ENCODE assay signal across 15 cellular contexts in genomic region chr7:151274936-151275812, GRCh38. TPM values are rescaled to one million over a fixed set of nuclear protein-coding genes. Genes with fewer than 3 reads are reported as not detected.
DNase-seq lines count a peak whose midpoint lies in the region; ATAC-seq and TF ChIP-seq lines count a peak whose summit lies in the region.
"Had no signal": no experiment of that assay in that cellular context is flagged by ENCODE, and none has a peak within 500 bp of the region (broad histone marks: within the 10 kb centered on the region; RNA-seq: fewer than 3 reads in every experiment).

No MANE protein-coding gene starts in this region.

- H3K27ac Mint-ChIP-seq in WTC11 = no peak overlapping the region
- H3K27ac Mint-ChIP-seq in endodermal cell = no peak overlapping the region

- H2BK120ac ChIP-seq in neuronal stem cell (ENCODE audit: low read depth, low read length) = peak overlapping the region; percentile 22

- H3K9me3 ChIP-seq in SK-N-SH (no peaks in the 10 kb centered on the region), endodermal cell (ENCODE audit: control insufficient read depth, low read length) (no peaks in the 10 kb centered on the region), neuronal stem cell (replicated peaks in 1 of 2; ENCODE audit: control insufficient read depth in 2 of 2, insufficient read depth in 1 of 2, low read depth in 1 of 2, low read length in 2 of 2) (no peaks in the 10 kb centered on the region), BE2C (no peaks in the 10 kb centered on the region)
- H3K9me3 ChIP-seq: esophagus squamous epithelium had no signal

- no peak overlapping the region for H2BK12ac ChIP-seq in neuronal stem cell (ENCODE audit: low read length)

- WGBS in SK-N-SH (ENCODE audit: low lambda C conversion rate) = 94% methylated on average over 17 of the region's 17 CpGs
- 89 to 93% methylated on average over 9 to 17 of the region's 17 CpGs for WGBS in endodermal cell (ENCODE audit: insufficient coverage in 1 of 2, insufficient read length in 1 of 2), 2 experiments
- no CpG with 5 or more reads among the region's 17 CpGs for WGBS in neuronal stem cell (ENCODE audit: extremely low coverage in 2 of 2, insufficient read length in 2 of 2, insufficient replicate concordance in 1 of 2), 2 donors

- CTCF ChIA-PET in SK-N-SH (lab: Yijun Ruan, JAX) (interaction anchor here (0.9 to 2.8 kb wide), 7 partner anchors 11 to 40 kb away, joined by 3 to 14 read pairs (median 5); no protein-coding TSS in a partner anchor), WTC11 (lab: Charles Lee) (interaction anchor here (0.6 to 2.0 kb wide), 6 partner anchors 29 to 151 kb away, joined by 3 to 6 read pairs (median 4); partner anchors contain the start of gene ABCF2)

- peaks cover 18% of the 10 kb centered on the region for H3K4me1 Mint-ChIP-seq in WTC11
- peaks cover 3% of the 10 kb centered on the region for H3K4me1 Mint-ChIP-seq in endodermal cell

- no peak overlapping the region for H4K8ac ChIP-seq in neuronal stem cell (ENCODE audit: low read depth, low read length)

- no peak for TF ChIP-seq EP300 in SK-N-SH (IDR thresholded peaks at IDR 0.05; ENCODE audit: borderline replicate concordance in 1 of 2, low read depth in 1 of 2, low read length in 1 of 2)

- H4K91ac ChIP-seq in neuronal stem cell (ENCODE audit: low read depth, low read length, poor library complexity) = no peak overlapping the region

- H3K4me2 ChIP-seq in SK-N-SH (peak overlapping the region; percentile 75; the same call in 1 of the 2 replicates), neuronal stem cell (ENCODE audit: insufficient read depth, low read length, poor library complexity, severe bottlenecking) (no peak overlapping the region)

- ATAC-seq in SK-N-SH treated with all-trans-retinoic acid at 6 μM for 48 hours (no peak), WTC11 (no peak)

- H3K9me3 Mint-ChIP-seq in WTC11 (no peaks in the 10 kb centered on the region), endodermal cell (no peaks in the 10 kb centered on the region)

- no peaks in the 10 kb centered on the region for H4K20me1 ChIP-seq in SK-N-SH (ENCODE audit: insufficient read depth)

- no peaks in the 10 kb centered on the region for H3K36me3 Mint-ChIP-seq in WTC11
- H3K36me3 Mint-ChIP-seq in endodermal cell (ENCODE audit: low read depth) = no peaks in the 10 kb centered on the region

- no peaks in the 10 kb centered on the region for H3K9me2 ChIP-seq in SK-N-SH

- no peak for TF ChIP-seq CTCF in SK-N-SH (IDR thresholded peaks at IDR 0.05)
- no peak for TF ChIP-seq CTCF in WTC11 (IDR thresholded peaks at IDR 0.05)
- no peak for TF ChIP-seq CTCF in endodermal cell (conservative IDR thresholded peaks at IDR 0.05)
- TF ChIP-seq CTCF in BE2C (IDR thresholded peaks at IDR 0.05; ENCODE audit: low read depth, low read length) = no peak

- DNase-seq in SK-N-SH = no peak
- DNase-seq in WTC11 (ENCODE audit: low spot score) = no peak
- peak; percentile 56 for DNase-seq in endodermal cell
- no peak for DNase-seq in neuronal stem cell (ENCODE audit: low spot score)
- DNase-seq in NCI-H2196 treated with DMSO at 0.1 percent for 48 hours (lab: John Stamatoyannopoulos, UW; ENCODE audit: unreplicated experiment) = no peak
- DNase-seq in BE2C = no peak
- no peak for DNase-seq in activated CD8-positive, alpha-beta memory T cell treated with anti-CD3 and anti-CD28 coated beads, Interleukin-2, amount 50 U/mL, for 48 hours
- DNase-seq: 8988T, cortex of kidney, esophagus squamous epithelium, Karpas-422, NCI-H1436, NCI-H446 had no signal

- peaks cover 44% of the 10 kb centered on the region for H3K27me3 Mint-ChIP-seq in WTC11 (ENCODE audit: low read depth)
- H3K27me3 Mint-ChIP-seq in endodermal cell (ENCODE audit: insufficient read depth) = peaks cover 37% of the 10 kb centered on the region

- H3K4me3 ChIP-seq in SK-N-SH (ENCODE audit: low read depth in 2 of 2, low read length in 1 of 2) = no peak overlapping the region
- H3K4me3 ChIP-seq in endodermal cell (ENCODE audit: low read length) = peak overlapping the region; percentile 65
- no peak overlapping the region for H3K4me3 ChIP-seq in neuronal stem cell (ENCODE audit: low read length in 2 of 2)
- H3K4me3 ChIP-seq in BE2C (ENCODE audit: low read depth, low read length) = no peak overlapping the region

- no peaks in the 10 kb centered on the region for H3K36me3 ChIP-seq in SK-N-SH (replicated peaks in 1 of 2; ENCODE audit: control insufficient read depth in 1 of 2, insufficient read depth in 2 of 2, low read length in 1 of 2)
- H3K36me3 ChIP-seq in endodermal cell (ENCODE audit: control insufficient read depth, insufficient read depth, low read length) = no peaks in the 10 kb centered on the region
- no peaks in the 10 kb centered on the region for H3K36me3 ChIP-seq in neuronal stem cell (replicated peaks in 1 of 2; ENCODE audit: control insufficient read depth in 2 of 2, insufficient read depth in 2 of 2, low read length in 2 of 2)
- H3K36me3 ChIP-seq in BE2C = no peaks in the 10 kb centered on the region
- H3K36me3 ChIP-seq: esophagus squamous epithelium had no signal

- H2BK5ac ChIP-seq in neuronal stem cell (ENCODE audit: low read length) = no peak overlapping the region

- POLR2A ChIA-PET in SK-N-SH (lab: Yijun Ruan, JAX) (interaction anchor here (0.9 kb wide), 1 partner anchor 23 kb away, joined by 3 read pairs; no protein-coding TSS in a partner anchor), WTC11 (lab: Charles Lee) (interaction anchor here (0.5 kb wide), 1 partner anchor 29 kb away, joined by 3 read pairs; no protein-coding TSS in a partner anchor)

- H3K4ac ChIP-seq in neuronal stem cell (ENCODE audit: low read length) = no peak overlapping the region

- no peak overlapping the region for H3K27ac ChIP-seq in SK-N-SH (ENCODE audit: low read depth in 2 of 2, low read length in 1 of 2)
- H3K27ac ChIP-seq in endodermal cell (ENCODE audit: low read depth, low read length) = no peak overlapping the region
- no peak overlapping the region for H3K27ac ChIP-seq in neuronal stem cell (replicated peaks; ENCODE audit: low read length)
- H3K27ac ChIP-seq: C4-2B had no signal

- H3K79me1 ChIP-seq in neuronal stem cell (ENCODE audit: low read depth, low read length) = peaks cover 2% of the 10 kb centered on the region

- H3F3A ChIP-seq in SK-N-SH (replicated peaks; ENCODE audit: insufficient read depth) = no peaks in the 10 kb centered on the region

- H3K9ac ChIP-seq in SK-N-SH (no peak overlapping the region), endodermal cell (ENCODE audit: extremely low read depth, low read length, poor library complexity, severe bottlenecking) (no peak overlapping the region), neuronal stem cell (ENCODE audit: low read depth, low read length, poor library complexity) (no peak overlapping the region)

- peak overlapping the region; percentile 51 for H2AK5ac ChIP-seq in neuronal stem cell (ENCODE audit: low read depth, low read length)

- H2AFZ ChIP-seq in SK-N-SH (ENCODE audit: low read depth) (no peak overlapping the region), neuronal stem cell (ENCODE audit: low read length) (no peak overlapping the region)

- peaks cover 0 to 12% of the 10 kb centered on the region in 2 experiments; a peak in 1 of 4 replicates for H3K4me1 ChIP-seq in SK-N-SH (ENCODE audit: control insufficient read depth in 1 of 2, insufficient read depth in 2 of 2, low read depth in 1 of 2, low read length in 1 of 2)
- no peaks in the 10 kb centered on the region for H3K4me1 ChIP-seq in endodermal cell (ENCODE audit: control insufficient read depth, insufficient read depth, low read length)
- peaks cover 5 to 10% of the 10 kb centered on the region in 2 donors for H3K4me1 ChIP-seq in neuronal stem cell (ENCODE audit: control insufficient read depth in 2 of 2, insufficient read depth in 1 of 2, low read depth in 1 of 2, low read length in 2 of 2)
- H3K4me1 ChIP-seq in BE2C = peaks cover 5% of the 10 kb centered on the region

- H2BK15ac ChIP-seq in neuronal stem cell (ENCODE audit: low read length) = peak overlapping the region; percentile 78

- H3K23ac ChIP-seq in neuronal stem cell (ENCODE audit: low read depth, low read length, poor library complexity) = peak overlapping the region; percentile 81

- no peaks in the 10 kb centered on the region for H3K79me2 ChIP-seq in SK-N-SH (ENCODE audit: insufficient read depth)

- no peak overlapping the region for H3K18ac ChIP-seq in neuronal stem cell (ENCODE audit: low read length)

- no peak for TF ChIP-seq RAD21 in SK-N-SH (IDR thresholded peaks at IDR 0.05; ENCODE audit: low read length)

- no peaks in the 10 kb centered on the region for H3K27me3 ChIP-seq in SK-N-SH (ENCODE audit: insufficient read depth)
- no peaks in the 10 kb centered on the region for H3K27me3 ChIP-seq in endodermal cell (ENCODE audit: control insufficient read depth, insufficient read depth, low read length, poor library complexity, severe bottlenecking)
- H3K27me3 ChIP-seq in neuronal stem cell (ENCODE audit: control insufficient read depth in 3 of 3, insufficient read depth in 3 of 3, low read depth in 1 of 3, low read length in 3 of 3) = peaks cover 0 to 39% (median 17%) of the 10 kb centered on the region in 3 experiments
- peaks cover 3% of the 10 kb centered on the region; the same call in 1 of the 2 replicates for H3K27me3 ChIP-seq in BE2C

- peak overlapping the region; percentile 25 for H3K14ac ChIP-seq in neuronal stem cell (ENCODE audit: low read length)

- H3K4me3 Mint-ChIP-seq in WTC11 (peak overlapping the region; percentile 52), endodermal cell (peak overlapping the region; percentile 42)

RNA-seq across cellular contexts. Expression of gene SMARCD3, which starts 26.7 kb away (rescaled TPM):
- polyA plus RNA-seq in SK-N-SH (2012; rRNA removed) = 60.5 and 62.8 TPM in 2 replicates
- 30.4 and 41.6 TPM in 2 replicates for polyA plus RNA-seq in SK-N-SH (2012; cell fraction: cytosol; rRNA removed)
- 239 and 265 TPM in 2 replicates for polyA plus RNA-seq in SK-N-SH (2012; cell fraction: nucleus; rRNA removed)
- total RNA-seq in WTC11 (2021) (5.8 to 9.0 TPM (median 5.9 TPM) in 3 replicates), endodermal cell (10 to 100 TPM; 40.0 to 43.5 TPM)
- 46.1 TPM for polyA plus RNA-seq in endodermal cell (2013, experiment 1 of 2)
- 41.7 TPM for polyA plus RNA-seq in endodermal cell (2013, experiment 2 of 2)
- polyA plus RNA-seq in neuronal stem cell (2013, experiment 1 of 2) = 32.4 TPM
- 33.6 TPM for polyA plus RNA-seq in neuronal stem cell (2013, experiment 2 of 2)
- polyA plus RNA-seq in BE2C (2012; ENCODE audit: insufficient read depth, insufficient read length, low read depth) = 30.0 TPM

RNA-seq across cellular contexts. Expression of gene CHPF2, which starts 42.9 kb away (rescaled TPM):
- polyA plus RNA-seq in SK-N-SH (2012; rRNA removed) = 60.4 and 68.6 TPM in 2 replicates
- 27.8 and 47.3 TPM in 2 replicates for polyA plus RNA-seq in SK-N-SH (2012; cell fraction: cytosol; rRNA removed)
- 143 and 144 TPM in 2 replicates for polyA plus RNA-seq in SK-N-SH (2012; cell fraction: nucleus; rRNA removed)
- total RNA-seq in WTC11 (2021) (25.0 to 30.7 TPM (median 26.3 TPM) in 3 replicates), endodermal cell (10 to 100 TPM; 31.9 to 35.6 TPM)
- 23.1 TPM for polyA plus RNA-seq in endodermal cell (2013, experiment 1 of 2)
- 19.4 TPM for polyA plus RNA-seq in endodermal cell (2013, experiment 2 of 2)
- polyA plus RNA-seq in neuronal stem cell (2013, experiment 1 of 2) = 8.2 TPM
- 8.7 TPM for polyA plus RNA-seq in neuronal stem cell (2013, experiment 2 of 2)
- polyA plus RNA-seq in BE2C (2012; ENCODE audit: insufficient read depth, insufficient read length, low read depth) = 37.1 TPM

RNA-seq across cellular contexts. Expression of gene ABCF2, which starts 48.2 kb away (rescaled TPM):
- 75.4 and 102 TPM in 2 replicates for polyA plus RNA-seq in SK-N-SH (2012; rRNA removed)
- 49.9 and 79.5 TPM in 2 replicates for polyA plus RNA-seq in SK-N-SH (2012; cell fraction: cytosol; rRNA removed)
- 69.6 and 89.1 TPM in 2 replicates for polyA plus RNA-seq in SK-N-SH (2012; cell fraction: nucleus; rRNA removed)
- total RNA-seq in WTC11 (2021) = 41.3 to 43.7 TPM (median 43.5 TPM) in 3 replicates
- 10 to 100 TPM; 43.3 to 48.9 TPM for total RNA-seq in endodermal cell
- polyA plus RNA-seq in endodermal cell (2013, experiment 1 of 2) = 43.5 TPM
- polyA plus RNA-seq in endodermal cell (2013, experiment 2 of 2) = 37.8 TPM
- 19.4 TPM for polyA plus RNA-seq in neuronal stem cell (2013, experiment 1 of 2)
- 19.4 TPM for polyA plus RNA-seq in neuronal stem cell (2013, experiment 2 of 2)
- polyA plus RNA-seq in BE2C (2012; ENCODE audit: insufficient read depth, insufficient read length, low read depth) = 64.7 TPM
